31 cellular contexts compared by ENCODE assay signal in genomic region chr3:171548918-171549317, GRCh38.
DNase-seq lines count a peak whose midpoint lies in the region; ATAC-seq, FAIRE-seq and TF ChIP-seq lines count a peak whose summit lies in the region.
"Had no signal": no experiment of that assay in that cellular context is flagged by ENCODE, and none has a peak within 500 bp of the region (broad histone marks: within the 10 kb centered on the region; RNA-seq: fewer than 3 reads in every experiment).

No MANE protein-coding gene starts in this region.

- H3K18ac ChIP-seq in neuronal stem cell (ENCODE audit: low read length), result no peak overlapping the region

- no peak overlapping the region for H3K14ac ChIP-seq in neuronal stem cell (ENCODE audit: low read length)

- no peak for TF ChIP-seq CTCF in astrocyte (IDR thresholded peaks at IDR 0.05; ENCODE audit: insufficient read depth, low read depth, low read length)

- H3K23ac ChIP-seq in neuronal stem cell (ENCODE audit: low read depth, low read length, poor library complexity), result no peak overlapping the region

- no peak overlapping the region for H4K91ac ChIP-seq in neuronal stem cell (ENCODE audit: low read depth, low read length, poor library complexity)

- peak; percentile 52 for DNase-seq in EH (ENCODE audit: low read depth)
- no peak for DNase-seq in astrocyte (ENCODE audit: low read depth)
- peak; percentile 82 for DNase-seq in foreskin melanocyte
- no peak for DNase-seq in neuronal stem cell (ENCODE audit: low spot score)
- DNase-seq in iPS-NIHi11 (ENCODE audit: low spot score), result no peak
- no peak for DNase-seq in RCC 7860 (ENCODE audit: low spot score)
- DNase-seq in activated CD4-positive, CD25-positive, alpha-beta regulatory T cell treated with anti-CD3 and anti-CD28 coated beads, Interleukin-2, amount 50 U/mL, for 72 hours, result no peak
- DNase-seq: activated CD4-positive, alpha-beta T cell treated with anti-CD3 and anti-CD28 coated beads for 36 hours; activated CD8-positive, alpha-beta memory T cell treated with anti-CD3 and anti-CD28 coated beads for 24 hours; activated naive CD4-positive, alpha-beta T cell treated with anti-CD3 and anti-CD28 coated beads for 36 hours; activated T-cell treated with anti-CD3 and anti-CD28 coated beads, Interleukin-2, amount 50 U/mL, for 72 hours; central memory CD4-positive, alpha-beta T cell; DND-41; effector CD4-positive, alpha-beta T cell; kidney glomerular epithelial cell; NCI-H1105 treated with DMSO at 0.1 percent for 48 hours; NCI-H2029 treated with DMSO at 0.1 percent for 48 hours; NCI-H226; NCI-H748 treated with DMSO at 0.1 percent for 48 hours; Right ventricle myocardium superior; spleen; stimulated activated CD4-positive, alpha-beta T cell treated with anti-CD3 and anti-CD28 coated beads, Interleukin-4, amount 100 ng/mL, for 4 hours; stimulated activated naive CD8-positive, alpha-beta T cell treated with anti-CD3 and anti-CD28 coated beads, Interleukin-15, amount 100 ng/mL, for 72 hours had no signal

- no peak overlapping the region for H3K4me3 Mint-ChIP-seq in astrocyte (ENCODE audit: unreplicated experiment)
- H3K4me3 Mint-ChIP-seq: activated CD4-positive, alpha-beta T cell treated with anti-CD3 and anti-CD28 coated beads for 36 hours; activated naive CD4-positive, alpha-beta T cell treated with anti-CD3 and anti-CD28 coated beads for 36 hours; activated T-cell treated with anti-CD3 and anti-CD28 coated beads, Interleukin-2, amount 50 U/mL, for 72 hours; IgD-negative memory B cell; stimulated activated naive CD8-positive, alpha-beta T cell treated with anti-CD3 and anti-CD28 coated beads, Interleukin-15, amount 100 ng/mL, for 72 hours had no signal

- H3K36me3 Mint-ChIP-seq in astrocyte (ENCODE audit: low read depth, unreplicated experiment), result no peaks in the 10 kb centered on the region
- H3K36me3 Mint-ChIP-seq: IgD-negative memory B cell had no signal

- no peaks in the 10 kb centered on the region for H3K36me3 ChIP-seq in astrocyte (ENCODE audit: insufficient read depth, low read length)
- H3K36me3 ChIP-seq in neuronal stem cell (replicated peaks in 1 of 2; ENCODE audit: control insufficient read depth in 2 of 2, insufficient read depth in 2 of 2, low read length in 2 of 2), result no peaks in the 10 kb centered on the region
- H3K36me3 ChIP-seq: gastroesophageal sphincter, prostate gland, spleen, tibial nerve had no signal

- no peak overlapping the region for H2BK12ac ChIP-seq in neuronal stem cell (ENCODE audit: low read length)

- no peak overlapping the region for H3K9ac ChIP-seq in astrocyte (ENCODE audit: low read length)
- no peak overlapping the region for H3K9ac ChIP-seq in neuronal stem cell (ENCODE audit: low read depth, low read length, poor library complexity)

- H3K79me1 ChIP-seq in neuronal stem cell (ENCODE audit: low read depth, low read length), result no peaks in the 10 kb centered on the region

- H3K4me3 ChIP-seq in astrocyte (ENCODE audit: insufficient read depth, low read depth, low read length), result no peak overlapping the region
- no peak overlapping the region for H3K4me3 ChIP-seq in neuronal stem cell (ENCODE audit: low read length in 2 of 2)
- H3K4me3 ChIP-seq: gastroesophageal sphincter, prostate gland, spleen, tibial nerve had no signal

- H2AFZ ChIP-seq in astrocyte (ENCODE audit: low read depth, low read length) (no peak overlapping the region), neuronal stem cell (ENCODE audit: low read length) (peak overlapping the region; percentile 39)

- no peaks in the 10 kb centered on the region for H4K20me1 ChIP-seq in astrocyte (ENCODE audit: insufficient read depth, low read length)

- no CpG with 5 or more reads among the region's 4 CpGs for WGBS in neuronal stem cell (ENCODE audit: extremely low coverage in 2 of 2, insufficient read length in 2 of 2, insufficient replicate concordance in 1 of 2), 2 donors

- peak overlapping the region; percentile 15 for H3K27ac Mint-ChIP-seq in astrocyte (ENCODE audit: unreplicated experiment)
- H3K27ac Mint-ChIP-seq: activated CD4-positive, alpha-beta T cell treated with anti-CD3 and anti-CD28 coated beads for 36 hours; activated naive CD4-positive, alpha-beta T cell treated with anti-CD3 and anti-CD28 coated beads for 36 hours; activated T-cell treated with anti-CD3 and anti-CD28 coated beads, Interleukin-2, amount 50 U/mL, for 72 hours; IgD-negative memory B cell had no signal

- no peak for ATAC-seq in SK-N-SH treated with all-trans-retinoic acid at 6 μM for 48 hours
- ATAC-seq: activated CD4-positive, alpha-beta T cell treated with anti-CD3 and anti-CD28 coated beads for 36 hours; activated T-cell treated with anti-CD3 and anti-CD28 coated beads, Interleukin-2, amount 50 U/mL, for 72 hours; gastroesophageal sphincter; stimulated activated naive CD8-positive, alpha-beta T cell treated with anti-CD3 and anti-CD28 coated beads, Interleukin-15, amount 100 ng/mL, for 72 hours had no signal

- no peak overlapping the region for H2AK5ac ChIP-seq in neuronal stem cell (ENCODE audit: low read depth, low read length)

- no peak overlapping the region for H2BK5ac ChIP-seq in neuronal stem cell (ENCODE audit: low read length)

- H2BK15ac ChIP-seq in neuronal stem cell (ENCODE audit: low read length), result no peak overlapping the region

- H3K4me1 ChIP-seq in astrocyte (ENCODE audit: insufficient read depth, low read length) (no peaks in the 10 kb centered on the region), neuronal stem cell (ENCODE audit: control insufficient read depth in 2 of 2, insufficient read depth in 1 of 2, low read depth in 1 of 2, low read length in 2 of 2) (peaks cover 4 to 11% of the 10 kb centered on the region in 2 donors)
- H3K4me1 ChIP-seq: gastroesophageal sphincter, prostate gland had no signal

- no peak overlapping the region for H2BK120ac ChIP-seq in neuronal stem cell (ENCODE audit: low read depth, low read length)

- FAIRE-seq in astrocyte (lab: Jason Lieb, UNC) (no peak), RCC 7860 (lab: Jason Lieb, UNC) (no peak)
- FAIRE-seq: A204.1, H54 had no signal

- H3K4ac ChIP-seq in neuronal stem cell (ENCODE audit: low read length), result no peak overlapping the region

- H4K8ac ChIP-seq in neuronal stem cell (ENCODE audit: low read depth, low read length), result no peak overlapping the region

- H3K79me2 ChIP-seq in astrocyte (ENCODE audit: insufficient read depth, low read length), result no peaks in the 10 kb centered on the region

- no peaks in the 10 kb centered on the region for H3K27me3 Mint-ChIP-seq in astrocyte (ENCODE audit: low read depth, unreplicated experiment)
- H3K27me3 Mint-ChIP-seq: activated CD4-positive, alpha-beta T cell treated with anti-CD3 and anti-CD28 coated beads for 36 hours; IgD-negative memory B cell; stimulated activated naive CD8-positive, alpha-beta T cell treated with anti-CD3 and anti-CD28 coated beads, Interleukin-15, amount 100 ng/mL, for 72 hours had no signal

- peaks cover 8% of the 10 kb centered on the region for H3K4me1 Mint-ChIP-seq in astrocyte (ENCODE audit: low read depth, unreplicated experiment)
- H3K4me1 Mint-ChIP-seq: IgD-negative memory B cell; stimulated activated naive CD8-positive, alpha-beta T cell treated with anti-CD3 and anti-CD28 coated beads, Interleukin-15, amount 100 ng/mL, for 72 hours had no signal

- H3K27ac ChIP-seq in astrocyte (ENCODE audit: low read depth, low read length), result no peak overlapping the region
- H3K27ac ChIP-seq in neuronal stem cell (replicated peaks; ENCODE audit: low read length), result no peak overlapping the region
- H3K27ac ChIP-seq: gastroesophageal sphincter, HL-60, prostate gland, spleen, tibial nerve had no signal

- H3K9me3 ChIP-seq in astrocyte (ENCODE audit: insufficient read depth, low read depth, low read length) (no peaks in the 10 kb centered on the region), neuronal stem cell (replicated peaks in 1 of 2; ENCODE audit: control insufficient read depth in 2 of 2, insufficient read depth in 1 of 2, low read depth in 1 of 2, low read length in 2 of 2) (no peaks in the 10 kb centered on the region)
- H3K9me3 ChIP-seq: gastroesophageal sphincter, prostate gland, spleen, tibial nerve had no signal

- H3K27me3 ChIP-seq in astrocyte (ENCODE audit: insufficient read depth, low read length), result no peaks in the 10 kb centered on the region
- H3K27me3 ChIP-seq in neuronal stem cell (ENCODE audit: control insufficient read depth in 3 of 3, insufficient read depth in 3 of 3, low read depth in 1 of 3, low read length in 3 of 3), result no peaks in the 10 kb centered on the region
- H3K27me3 ChIP-seq: gastroesophageal sphincter, spleen, tibial nerve had no signal

- H3K4me2 ChIP-seq in astrocyte (ENCODE audit: low read length), result no peak overlapping the region
- no peak overlapping the region for H3K4me2 ChIP-seq in neuronal stem cell (ENCODE audit: insufficient read depth, low read length, poor library complexity, severe bottlenecking)

- H3K9me3 Mint-ChIP-seq in astrocyte (ENCODE audit: unreplicated experiment), result no peaks in the 10 kb centered on the region
- H3K9me3 Mint-ChIP-seq: activated naive CD4-positive, alpha-beta T cell treated with anti-CD3 and anti-CD28 coated beads for 36 hours; activated T-cell treated with anti-CD3 and anti-CD28 coated beads, Interleukin-2, amount 50 U/mL, for 72 hours; IgD-negative memory B cell had no signal

TF ChIP-seq in SK-N-SH treated with all-trans-retinoic acid at 6 μM for 48 hours, 23 proteins besides CTCF, POLR2A, EP300 and RAD21:
- TF ChIP-seq BACH2 (CRISPR knock-in tag; IDR thresholded peaks at IDR 0.05; ENCODE audit: borderline replicate concordance) (no peak), TCF4 (CRISPR knock-in tag; IDR thresholded peaks at IDR 0.05; ENCODE audit: borderline replicate concordance) (no peak), ARNTL (CRISPR knock-in tag; IDR thresholded peaks at IDR 0.05; ENCODE audit: borderline replicate concordance, low read depth) (no peak), ZNF8 (CRISPR knock-in tag; IDR thresholded peaks at IDR 0.05) (no peak), TOX (CRISPR knock-in tag; IDR thresholded peaks at IDR 0.05; ENCODE audit: borderline replicate concordance) (no peak)
TF ChIP-seq in SK-N-SH treated with all-trans-retinoic acid at 6 μM for 48 hours: peak in this region for 0.

Comparison
In these comparisons a context has a peak if more than half of its experiments do, and no peak if none do; other contexts are left out.
1. DNase-seq: peak in EH (single experiment) and foreskin melanocyte (single experiment); none in astrocyte (single experiment), neuronal stem cell (single experiment), iPS-NIHi11 (single experiment), RCC 7860 (single experiment) and activated CD4-positive, CD25-positive, alpha-beta regulatory T cell treated with anti-CD3 and anti-CD28 coated beads, Interleukin-2, amount 50 U/mL, for 72 hours (single experiment).